ENCODE assay signal across 17 cellular contexts in the genomic region with DNA sequence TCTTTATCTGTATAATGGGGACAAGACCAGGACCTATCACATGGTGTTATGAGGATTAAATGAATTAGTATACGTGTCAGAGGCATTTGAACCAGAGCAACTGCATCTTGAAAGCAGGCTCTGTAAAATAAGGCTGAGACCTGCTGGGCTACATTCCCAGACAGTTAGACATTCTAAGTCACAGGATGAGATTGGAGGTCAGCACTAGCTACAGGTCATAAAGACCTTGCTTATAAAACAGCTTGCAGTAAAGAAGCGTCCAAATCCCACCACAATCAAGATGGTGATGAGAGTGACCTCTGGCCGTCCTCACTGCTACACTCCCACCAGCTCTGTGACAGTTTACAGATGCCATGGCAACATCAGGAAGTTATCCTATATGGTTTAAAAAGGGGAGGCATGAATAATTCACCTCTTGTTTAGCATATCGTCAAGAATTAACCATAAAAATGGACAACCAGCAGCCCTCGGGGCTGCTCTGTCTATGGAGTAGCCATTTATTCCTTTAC.
"Had no signal": no experiment of that assay in that cellular context is flagged by ENCODE, and none has a peak within 500 bp of the region (broad histone marks: within the 10 kb centered on the region; RNA-seq: fewer than 3 reads in every experiment).

No MANE protein-coding gene starts in this region.

- H3K4me3 Mint-ChIP-seq: activated naive CD8-positive, alpha-beta T cell; natural killer cell treated with Interleukin-12 subunit alpha and Interleukin-12 subunit beta and Interleukin-15 and Interleukin-18, amount 100 ng/mL, for 72 hours had no signal

- DNase-seq: activated CD4-positive, alpha-beta T cell treated with anti-CD3 and anti-CD28 coated beads, Interleukin-2, amount 50 U/mL, for 48 hours; activated CD4-positive, CD25-positive, alpha-beta regulatory T cell treated with anti-CD3 and anti-CD28 coated beads, Interleukin-2, amount 50 U/mL, for 72 hours; activated gamma-delta T cell; activated T-cell treated with anti-CD3 and anti-CD28 coated beads, Interleukin-2, amount 50 U/mL, for 48 hours; anterior cingulate cortex; hippocampal formation; left cardiac atrium; occipital lobe; psoas muscle; sigmoid colon; stimulated activated CD4-positive, alpha-beta T cell treated with anti-CD3 and anti-CD28 coated beads, Interleukin-12 subunit alpha, Interleukin-12 subunit beta, amount 100 ng/mL, for 4 hours; stimulated activated CD4-positive, alpha-beta T cell treated with anti-CD3 and anti-CD28 coated beads, Interleukin-2, amount 100 ng/mL, for 48 hours; stimulated activated CD8-positive, alpha-beta memory T cell treated with anti-CD3 and anti-CD28 coated beads, Interleukin-4, amount 100 ng/mL, for 48 hours had no signal

- H3K27me3 Mint-ChIP-seq: activated naive CD8-positive, alpha-beta T cell had no signal

- H3K36me3 Mint-ChIP-seq: activated naive CD8-positive, alpha-beta T cell had no signal

- H3K4me3 ChIP-seq: breast epithelium, psoas muscle, sigmoid colon, vagina had no signal

- H3K9me3 Mint-ChIP-seq: natural killer cell treated with Interleukin-12 subunit alpha and Interleukin-12 subunit beta and Interleukin-15 and Interleukin-18, amount 100 ng/mL, for 72 hours had no signal

- ATAC-seq: left cardiac atrium; natural killer cell treated with Interleukin-12 subunit alpha and Interleukin-12 subunit beta and Interleukin-15 and Interleukin-18, amount 100 ng/mL, for 72 hours; psoas muscle had no signal
